1 cellular context compared by ENCODE assay signal in genomic region chr4:68817386-68817785, GRCh38.
TF ChIP-seq lines count a peak whose summit lies in the region.

No MANE protein-coding gene starts in this region.

TF ChIP-seq in HepG2, 621 proteins besides CTCF, POLR2A, EP300 and RAD21 (continued from another document):
- TF ChIP-seq GLMP (CRISPR knock-in tag; IDR thresholded peaks at IDR 0.05; ENCODE audit: borderline replicate concordance): no peak
- TF ChIP-seq RFX1 (IDR thresholded peaks at IDR 0.05): peak; percentile 42; the same call in 1 of the 2 replicates
- TF ChIP-seq ETV5 (CRISPR knock-in tag; IDR thresholded peaks at IDR 0.05; ENCODE audit: borderline replicate concordance): no peak
- no peak for TF ChIP-seq SNAPC2 (CRISPR knock-in tag; IDR thresholded peaks at IDR 0.05)
- no peak for TF ChIP-seq JUNB (CRISPR knock-in tag; IDR thresholded peaks at IDR 0.05; ENCODE audit: borderline replicate concordance)
- no peak for TF ChIP-seq ZNF605 (CRISPR knock-in tag; IDR thresholded peaks at IDR 0.05)
- TF ChIP-seq MED8 (CRISPR knock-in tag; IDR thresholded peaks at IDR 0.05; ENCODE audit: insufficient replicate concordance): no peak
- no peak for TF ChIP-seq ZNF331 (CRISPR knock-in tag; IDR thresholded peaks at IDR 0.05)
- TF ChIP-seq ZNF292 (CRISPR knock-in tag; IDR thresholded peaks at IDR 0.05; ENCODE audit: borderline replicate concordance, low read depth): no peak
- TF ChIP-seq TAF15 (IDR thresholded peaks at IDR 0.05; ENCODE audit: low read depth, low read length, poor library complexity, severe bottlenecking): no peak
- TF ChIP-seq SP1 (IDR thresholded peaks at IDR 0.05): no peak
- no peak for TF ChIP-seq SP1 (CRISPR knock-in tag; IDR thresholded peaks at IDR 0.05)
- no peak for TF ChIP-seq SMARCE1 (IDR thresholded peaks at IDR 0.05; ENCODE audit: borderline replicate concordance)
- TF ChIP-seq CEBPG (CRISPR knock-in tag; IDR thresholded peaks at IDR 0.05): 0 out of 2 replicates have a peak, but pooled peaks have one; percentile 7
- TF ChIP-seq PITX1 (CRISPR knock-in tag; IDR thresholded peaks at IDR 0.05): no peak; the same call in 1 of the 2 replicates
- TF ChIP-seq ZNF530 (CRISPR knock-in tag; IDR thresholded peaks at IDR 0.05; ENCODE audit: low read depth): no peak
- peak; percentile 98 for TF ChIP-seq MIXL1 (CRISPR knock-in tag; IDR thresholded peaks at IDR 0.05)
